29 cellular contexts compared by ENCODE assay signal in genomic region chr4:151574968-151575367, GRCh38.
"Had no signal": no experiment of that assay in that cellular context is flagged by ENCODE, and none has a peak within 500 bp of the region (broad histone marks: within the 10 kb centered on the region; RNA-seq: fewer than 3 reads in every experiment).

No MANE protein-coding gene starts in this region.

- H3K27me3 ChIP-seq: MG63, SJCRH30 had no signal

- H3K36me3 ChIP-seq: MG63, SJCRH30 had no signal

- H3K9ac ChIP-seq: KMS-11 had no signal

- DNase-seq: activated CD4-positive, alpha-beta T cell treated with anti-CD3 and anti-CD28 coated beads for 1 hour; activated CD4-positive, alpha-beta T cell treated with anti-CD3 and anti-CD28 coated beads, Interleukin-2, amount 10 ng/mL, durations not matched to agents 24 days and 14 days; activated CD4-positive, alpha-beta T cell treated with anti-CD3 and anti-CD28 coated beads, Interleukin-2, amount 50 U/mL, for 48 hours; activated CD8-positive, alpha-beta memory T cell treated with anti-CD3 and anti-CD28 coated beads, Interleukin-2, amount 10 ng/mL, durations not matched to agents 7 days and 5 days; activated effector memory CD4-positive, alpha-beta T cell treated with anti-CD3 and anti-CD28 coated beads, Interleukin-2, amount 50 U/mL, for 16 hours; activated naive CD4-positive, alpha-beta T cell treated with Interleukin-2 at 50 U/mL for 16 hours; activated naive CD8-positive, alpha-beta T cell treated with anti-CD3 and anti-CD28 coated beads, Interleukin-2, amount 50 U/mL, for 24 hours; activated T-cell treated with anti-CD3 and anti-CD28 coated beads, Interleukin-2, amount 50 U/mL, for 24 hours; amniotic stem cell; MG63; MV-4-11; NCI-H1092 treated with DMSO at 0.1 percent for 48 hours; NCI-H1417 treated with DMSO at 0.1 percent for 48 hours; NCI-H1694; NCI-H2029; NCI-H2107; NCI-H2171 treated with DMSO at 0.1 percent for 48 hours; NCI-H226; NCI-H526 treated with DMSO at 0.1 percent for 48 hours; NK-92 treated with Interleukin-12 subunit alpha and Interleukin-12 subunit beta, amount 100 ng/mL, for 24 hours; OCI-M1; Right ventricle myocardium superior; RPMI8226; SJCRH30; SW 1271 had no signal

- H3K9me3 ChIP-seq: MG63, SJCRH30 had no signal

- H3K4me1 ChIP-seq: SJCRH30 had no signal

- H3K4me3 ChIP-seq: MG63, SJCRH30 had no signal

- ATAC-seq: activated CD8-positive, alpha-beta memory T cell treated with anti-CD3 and anti-CD28 coated beads, Interleukin-2, amount 10 ng/mL, durations not matched to agents 7 days and 5 days; activated naive CD4-positive, alpha-beta T cell treated with anti-CD3 and anti-CD28 coated beads, Interleukin-2, amount 50 U/mL, for 72 hours; activated naive CD8-positive, alpha-beta T cell treated with anti-CD3 and anti-CD28 coated beads, Interleukin-2, amount 50 U/mL, for 24 hours; Panc1; SK-N-SH treated with all-trans-retinoic acid at 6 μM for 48 hours had no signal

- H3K27ac ChIP-seq: KMS-11, SJCRH30 had no signal
